ENCODE assay signal across 7 cellular contexts in genomic region chr10:130137659-130138478, GRCh38. TPM values are rescaled to one million over a fixed set of nuclear protein-coding genes. Genes with fewer than 3 reads are reported as not detected.
A peak's percentile ranks its signal among the peaks of the same experiment; 100 is the strongest.
DNase-seq lines count a peak whose midpoint lies in the region; ATAC-seq and TF ChIP-seq lines count a peak whose summit lies in the region.

No MANE protein-coding gene starts in this region.

- ATAC-seq in foreskin keratinocyte (no peak), HG03039 (IDR thresholded peaks at IDR 0.05; ENCODE audit: unreplicated experiment) (no peak), GM19328 (IDR thresholded peaks at IDR 0.05; ENCODE audit: unreplicated experiment) (no peak)

- DNase-seq in HAP-1 (ENCODE audit: low spot score in 2 of 2) (no peak), WERI-Rb-1 (no peak), foreskin keratinocyte (no peak), SK-N-DZ (ENCODE audit: low spot score) (no peak)

- H3K27me3 ChIP-seq in HAP-1 (ENCODE audit: low read depth) (no peaks in the 10 kb centered on the region), WERI-Rb-1 (ENCODE audit: insufficient read depth, low read depth, severe bottlenecking) (no peaks in the 10 kb centered on the region), foreskin keratinocyte (no peaks in the 10 kb centered on the region)

- H3K27ac ChIP-seq in WERI-Rb-1 = no peak overlapping the region
- H3K27ac ChIP-seq in foreskin keratinocyte = peak overlapping the region; percentile 33
- peak overlapping the region in 15 of 21 experiments; percentile 6 to 99 (median 89) for H3K27ac ChIP-seq in skin epidermis

- H3K9me3 ChIP-seq in HAP-1 = no peaks in the 10 kb centered on the region
- no peaks in the 10 kb centered on the region for H3K9me3 ChIP-seq in WERI-Rb-1 (ENCODE audit: severe bottlenecking)

- peaks cover 30% of the 10 kb centered on the region for H3K4me1 ChIP-seq in HAP-1
- peaks cover 26% of the 10 kb centered on the region for H3K4me1 ChIP-seq in foreskin keratinocyte

- peak overlapping the region; percentile 83 for H3K4me3 ChIP-seq in HAP-1
- H3K4me3 ChIP-seq in WERI-Rb-1 (ENCODE audit: low read depth, low read length) = peak overlapping the region; percentile 83; the same call in 1 of the 2 replicates
- H3K4me3 ChIP-seq in skin epidermis = peak overlapping the region; percentile 80 to 100 (median 97)

- H3K36me3 ChIP-seq in HAP-1 (replicated peaks) = peaks cover 19% of the 10 kb centered on the region
- H3K36me3 ChIP-seq in WERI-Rb-1 = peaks cover 16% of the 10 kb centered on the region

- in situ Hi-C loops in HAP-1 (cut with MboI; ENCODE audit: low sequenced_read_pairs) = loop anchor here (10.0 kb wide), 1 partner anchor 173 kb away; the partner anchor contains the start of gene EBF3

- TF ChIP-seq CTCF in WERI-Rb-1 (IDR thresholded peaks at IDR 0.05; ENCODE audit: low read depth, low read length) (no peak), foreskin keratinocyte (conservative IDR thresholded peaks at IDR 0.05) (no peak)

RNA-seq across cellular contexts. Expression of gene GLRX3, which starts 1.7 kb away (rescaled TPM):
- total RNA-seq in foreskin keratinocyte = 172 and 175 TPM in 2 replicates
- 190 and 200 TPM in 2 replicates for polyA plus RNA-seq in foreskin keratinocyte
- 184 and 188 TPM in 2 replicates for polyA plus RNA-seq in SK-N-DZ (2014; cell fraction: cytosol; rRNA removed)
- 98.6 and 112 TPM in 2 replicates for polyA plus RNA-seq in SK-N-DZ (2014; cell fraction: nucleus; rRNA removed)

RNA-seq across cellular contexts. Expression of gene C10orf143, which starts 27.2 kb away (rescaled TPM):
- 0.65 and 1.1 TPM in 2 replicates for total RNA-seq in foreskin keratinocyte
- 1.5 and 2.4 TPM in 2 replicates for polyA plus RNA-seq in foreskin keratinocyte
- 0.15 and 0.20 TPM in 2 replicates for polyA plus RNA-seq in SK-N-DZ (2014; cell fraction: cytosol; rRNA removed)
- 0.38 TPM in 1 of 2 replicates, not detected in the other for polyA plus RNA-seq in SK-N-DZ (2014; cell fraction: nucleus; rRNA removed)
